In the genomic region with DNA sequence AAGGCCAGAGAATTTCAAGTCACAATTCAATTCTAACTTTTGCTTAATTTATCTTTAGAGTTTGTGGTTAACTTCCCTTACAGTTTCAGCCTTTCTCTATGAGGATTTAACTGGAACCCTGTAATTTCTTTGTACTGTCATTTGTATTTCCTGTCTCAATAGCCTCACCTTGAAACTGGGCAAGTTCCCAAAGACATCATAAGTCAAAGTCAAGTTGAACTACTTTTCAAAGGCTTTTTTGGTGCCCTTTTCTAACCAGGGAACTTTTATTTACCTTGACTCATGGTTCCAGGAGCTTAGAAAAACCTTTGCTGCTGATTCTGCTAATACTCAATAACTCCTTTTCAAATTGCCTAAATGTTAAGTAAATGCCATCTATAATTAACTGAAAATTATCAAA, we compare ENCODE assay signal across 1 cellular context.
TF ChIP-seq lines count a peak whose summit lies in the region.

No MANE protein-coding gene starts in this region.

TF ChIP-seq in HepG2, 621 proteins besides CTCF, POLR2A, EP300 and RAD21 (continued from another document and continues in another):
- no peak for TF ChIP-seq HINFP (CRISPR knock-in tag; IDR thresholded peaks at IDR 0.05; ENCODE audit: low read depth)
- no peak for TF ChIP-seq SRY (CRISPR knock-in tag; IDR thresholded peaks at IDR 0.05)
- no peak for TF ChIP-seq ZNF570 (CRISPR knock-in tag; IDR thresholded peaks at IDR 0.05; ENCODE audit: borderline replicate concordance)
- TF ChIP-seq RXRA (CRISPR knock-in tag; IDR thresholded peaks at IDR 0.05) = no peak
- TF ChIP-seq ELF3 (CRISPR knock-in tag; IDR thresholded peaks at IDR 0.05) = peak; percentile 85
- no peak for TF ChIP-seq ZNF281 (CRISPR knock-in tag; IDR thresholded peaks at IDR 0.05; ENCODE audit: borderline replicate concordance)
- TF ChIP-seq ZNF749 (CRISPR knock-in tag; IDR thresholded peaks at IDR 0.05; ENCODE audit: borderline replicate concordance) = no peak
- no peak for TF ChIP-seq ZBTB46 (CRISPR knock-in tag; IDR thresholded peaks at IDR 0.05; ENCODE audit: borderline replicate concordance)
- no peak for TF ChIP-seq ZNF432 (CRISPR knock-in tag; IDR thresholded peaks at IDR 0.05; ENCODE audit: borderline replicate concordance)
- TF ChIP-seq ARID2 (CRISPR knock-in tag; IDR thresholded peaks at IDR 0.05; ENCODE audit: borderline replicate concordance) = no peak
- TF ChIP-seq, protein P1, sequence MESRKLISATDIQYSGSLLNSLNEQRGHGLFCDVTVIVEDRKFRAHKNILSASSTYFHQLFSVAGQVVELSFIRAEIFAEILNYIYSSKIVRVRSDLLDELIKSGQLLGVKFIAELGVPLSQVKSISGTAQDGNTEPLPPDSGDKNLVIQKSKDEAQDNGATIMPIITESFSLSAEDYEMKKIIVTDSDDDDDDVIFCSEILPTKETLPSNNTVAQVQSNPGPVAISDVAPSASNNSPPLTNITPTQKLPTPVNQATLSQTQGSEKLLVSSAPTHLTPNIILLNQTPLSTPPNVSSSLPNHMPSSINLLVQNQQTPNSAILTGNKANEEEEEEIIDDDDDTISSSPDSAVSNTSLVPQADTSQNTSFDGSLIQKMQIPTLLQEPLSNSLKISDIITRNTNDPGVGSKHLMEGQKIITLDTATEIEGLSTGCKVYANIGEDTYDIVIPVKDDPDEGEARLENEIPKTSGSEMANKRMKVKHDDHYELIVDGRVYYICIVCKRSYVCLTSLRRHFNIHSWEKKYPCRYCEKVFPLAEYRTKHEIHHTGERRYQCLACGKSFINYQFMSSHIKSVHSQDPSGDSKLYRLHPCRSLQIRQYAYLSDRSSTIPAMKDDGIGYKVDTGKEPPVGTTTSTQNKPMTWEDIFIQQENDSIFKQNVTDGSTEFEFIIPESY (CRISPR knock-in tag; IDR thresholded peaks at IDR 0.05) = no peak
- no peak for TF ChIP-seq ZNF543 (CRISPR knock-in tag; IDR thresholded peaks at IDR 0.05)
- TF ChIP-seq ZNF615 (CRISPR knock-in tag; IDR thresholded peaks at IDR 0.05; ENCODE audit: borderline replicate concordance) = no peak
- TF ChIP-seq, protein P2, sequence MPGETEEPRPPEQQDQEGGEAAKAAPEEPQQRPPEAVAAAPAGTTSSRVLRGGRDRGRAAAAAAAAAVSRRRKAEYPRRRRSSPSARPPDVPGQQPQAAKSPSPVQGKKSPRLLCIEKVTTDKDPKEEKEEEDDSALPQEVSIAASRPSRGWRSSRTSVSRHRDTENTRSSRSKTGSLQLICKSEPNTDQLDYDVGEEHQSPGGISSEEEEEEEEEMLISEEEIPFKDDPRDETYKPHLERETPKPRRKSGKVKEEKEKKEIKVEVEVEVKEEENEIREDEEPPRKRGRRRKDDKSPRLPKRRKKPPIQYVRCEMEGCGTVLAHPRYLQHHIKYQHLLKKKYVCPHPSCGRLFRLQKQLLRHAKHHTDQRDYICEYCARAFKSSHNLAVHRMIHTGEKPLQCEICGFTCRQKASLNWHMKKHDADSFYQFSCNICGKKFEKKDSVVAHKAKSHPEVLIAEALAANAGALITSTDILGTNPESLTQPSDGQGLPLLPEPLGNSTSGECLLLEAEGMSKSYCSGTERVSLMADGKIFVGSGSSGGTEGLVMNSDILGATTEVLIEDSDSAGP (CRISPR knock-in tag; IDR thresholded peaks at IDR 0.05; ENCODE audit: borderline replicate concordance) = no peak
- no peak for TF ChIP-seq ZSCAN22 (CRISPR knock-in tag; IDR thresholded peaks at IDR 0.05)
- TF ChIP-seq GFI1 (CRISPR knock-in tag; IDR thresholded peaks at IDR 0.05; ENCODE audit: borderline replicate concordance) = no peak
- no peak for TF ChIP-seq AGO2 (optimal IDR thresholded peaks at IDR 0.05; ENCODE audit: low read depth, low read length)
- TF ChIP-seq ZNF335 (CRISPR knock-in tag; IDR thresholded peaks at IDR 0.05) = no peak
- no peak for TF ChIP-seq ZNF574 (CRISPR knock-in tag; IDR thresholded peaks at IDR 0.05)
- no peak for TF ChIP-seq MLXIP (CRISPR knock-in tag; IDR thresholded peaks at IDR 0.05; ENCODE audit: borderline replicate concordance)
- TF ChIP-seq ZXDC (CRISPR knock-in tag; IDR thresholded peaks at IDR 0.05) = no peak
- no peak for TF ChIP-seq ZNF549 (CRISPR knock-in tag; IDR thresholded peaks at IDR 0.05)
- TF ChIP-seq POLR2AphosphoS5 (IDR thresholded peaks at IDR 0.05; ENCODE audit: low read depth, low read length) = no peak
- no peak for TF ChIP-seq RBM22 (optimal IDR thresholded peaks at IDR 0.05; ENCODE audit: low read length)
- 0 out of 2 replicates have a peak, but pooled peaks have one; percentile 47 for TF ChIP-seq KAT8 (CRISPR knock-in tag; IDR thresholded peaks at IDR 0.05)
- no peak for TF ChIP-seq SYNCRIP (IDR thresholded peaks at IDR 0.05; ENCODE audit: insufficient read depth, low read depth, low read length)
- TF ChIP-seq TBP (CRISPR knock-in tag; IDR thresholded peaks at IDR 0.05) = no peak
- no peak for TF ChIP-seq LRRFIP1 (CRISPR knock-in tag; conservative IDR thresholded peaks at IDR 0.05)
- TF ChIP-seq ZNF75D (CRISPR knock-in tag; IDR thresholded peaks at IDR 0.05; ENCODE audit: borderline replicate concordance) = no peak
- TF ChIP-seq, protein P3, sequence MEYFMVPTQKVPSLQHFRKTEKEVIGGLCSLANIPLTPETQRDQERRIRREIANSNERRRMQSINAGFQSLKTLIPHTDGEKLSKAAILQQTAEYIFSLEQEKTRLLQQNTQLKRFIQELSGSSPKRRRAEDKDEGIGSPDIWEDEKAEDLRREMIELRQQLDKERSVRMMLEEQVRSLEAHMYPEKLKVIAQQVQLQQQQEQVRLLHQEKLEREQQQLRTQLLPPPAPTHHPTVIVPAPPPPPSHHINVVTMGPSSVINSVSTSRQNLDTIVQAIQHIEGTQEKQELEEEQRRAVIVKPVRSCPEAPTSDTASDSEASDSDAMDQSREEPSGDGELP (IDR thresholded peaks at IDR 0.05; ENCODE audit: borderline replicate concordance, low read depth) = no peak
- no peak for TF ChIP-seq GABPB1 (CRISPR knock-in tag; IDR thresholded peaks at IDR 0.05)
- TF ChIP-seq ZNF17 (CRISPR knock-in tag; IDR thresholded peaks at IDR 0.05) = no peak
- no peak for TF ChIP-seq ZFP37 (CRISPR knock-in tag; IDR thresholded peaks at IDR 0.05; ENCODE audit: borderline replicate concordance)
- peak; percentile 21; the same call in 1 of the 2 replicates for TF ChIP-seq SMC3 (IDR thresholded peaks at IDR 0.05; ENCODE audit: low read length)
